ENCODE assay signal across 1 cellular context in genomic region chr5:138763037-138763778, GRCh38.
TF ChIP-seq lines count a peak whose summit lies in the region.

No MANE protein-coding gene starts in this region.

TF ChIP-seq in A549, 52 proteins besides CTCF, POLR2A, EP300 and RAD21 (continued from another document):
- TF ChIP-seq KDM1A (IDR thresholded peaks at IDR 0.05; ENCODE audit: low read depth) (no peak), CEBPB (IDR thresholded peaks at IDR 0.05) (no peak)
